Comparison of ENCODE assay signal across 8 cellular contexts in genomic region chr2:230658877-230659652, GRCh38. TPM values are rescaled to one million over a fixed set of nuclear protein-coding genes. Genes with fewer than 3 reads are reported as not detected.
A peak's percentile ranks its signal among the peaks of the same experiment; 100 is the strongest.
DNase-seq lines count a peak whose midpoint lies in the region; ATAC-seq, FAIRE-seq and TF ChIP-seq lines count a peak whose summit lies in the region.

No MANE protein-coding gene starts in this region.

- ATAC-seq in GM19023 (IDR thresholded peaks at IDR 0.05; ENCODE audit: unreplicated experiment), result peak; percentile 45
- peak; percentile 51 for ATAC-seq in HG03095 (IDR thresholded peaks at IDR 0.05; ENCODE audit: unreplicated experiment)
- no peak for ATAC-seq in HepG2

- H3K4me1 ChIP-seq in HepG2 (ENCODE audit: insufficient read depth, low read length), result peaks cover 12% of the 10 kb centered on the region

- peak overlapping the region; percentile 99 for H3K27ac Mint-ChIP-seq in activated CD4-positive, alpha-beta memory T cell treated with anti-CD3 and anti-CD28 coated beads, Interleukin-2, amount 10 ng/mL, durations not matched to agents 7 days and 5 days

- no peaks in the 10 kb centered on the region for H3K9me3 Mint-ChIP-seq in activated CD4-positive, alpha-beta memory T cell treated with anti-CD3 and anti-CD28 coated beads, Interleukin-2, amount 10 ng/mL, durations not matched to agents 7 days and 5 days

- H3K36me3 Mint-ChIP-seq in activated CD4-positive, alpha-beta memory T cell treated with anti-CD3 and anti-CD28 coated beads, Interleukin-2, amount 10 ng/mL, durations not matched to agents 7 days and 5 days (ENCODE audit: low read depth), result peaks cover 43% of the 10 kb centered on the region

- H3K27ac ChIP-seq in skin epidermis (peak overlapping the region in 16 of 21 experiments; percentile 37 to 87 (median 71)), HepG2 (ENCODE audit: extremely low read length, insufficient read depth, low read length) (no peak overlapping the region)

- TF ChIP-seq RAD21 in HepG2 (CRISPR knock-in tag; IDR thresholded peaks at IDR 0.05), result no peak

- no peaks in the 10 kb centered on the region for H3K9me3 ChIP-seq in HepG2 (ENCODE audit: low read length)

- FAIRE-seq in HepG2 (lab: Jason Lieb, UNC), result no peak

- no peak for TF ChIP-seq POLR2A in HepG2 (IDR thresholded peaks at IDR 0.05; ENCODE audit: insufficient read depth in 1 of 2, low read depth in 2 of 2, low read length in 2 of 2)

- no peak for TF ChIP-seq CTCF in HepG2 (CRISPR knock-in tag; IDR thresholded peaks at IDR 0.05)

- peak; percentile 85 for DNase-seq in activated CD4-positive, alpha-beta memory T cell treated with anti-CD3 and anti-CD28 coated beads, Interleukin-2, amount 10 ng/mL, durations not matched to agents 7 days and 5 days
- DNase-seq in epidermal melanocyte (ENCODE audit: insufficient read length, low spot score) (no peak), NCI-H446 treated with DMSO at 0.1 percent for 48 hours (lab: John Stamatoyannopoulos, UW) (no peak), HepG2 (ENCODE audit: low spot score) (no peak), A172 (ENCODE audit: low spot score) (no peak)

- TF ChIP-seq EP300 in HepG2 (IDR thresholded peaks at IDR 0.05; ENCODE audit: low read depth in 2 of 2, low read length in 2 of 2) (no peak), HepG2 (CRISPR knock-in tag; IDR thresholded peaks at IDR 0.05; ENCODE audit: borderline replicate concordance) (no peak)

- H3K9ac ChIP-seq in HepG2 (ENCODE audit: insufficient read depth, low read depth, low read length), result no peak overlapping the region

- BruUV-seq in HepG2 (replicated peaks; lab: Mats Ljungman, UMichigan), result no TSS peak

- H3K4me2 ChIP-seq in HepG2 (ENCODE audit: low read depth, low read length), result no peak overlapping the region

- no peaks in the 10 kb centered on the region for H3K36me3 ChIP-seq in HepG2 (replicated peaks in 1 of 2; ENCODE audit: control insufficient read depth in 1 of 2, insufficient read depth in 2 of 2, low read length in 2 of 2)

- H3K27me3 ChIP-seq in HepG2 (ENCODE audit: control insufficient read depth in 1 of 2, insufficient read depth in 2 of 2, low read length in 2 of 2), result peaks cover 1 to 27% of the 10 kb centered on the region in 2 experiments; a peak in 3 of 5 replicates

- in situ Hi-C loops in HepG2 (cut with HindIII; ENCODE audit: extremely low pct_ligation_motif_present, low pct_unique_long_range_greater_than_20kb), result no loop called here

- 61% methylated on average over 11 of the region's 11 CpGs for WGBS in HepG2 (ENCODE audit: low lambda C conversion rate)

- H3K27me3 Mint-ChIP-seq in activated CD4-positive, alpha-beta memory T cell treated with anti-CD3 and anti-CD28 coated beads, Interleukin-2, amount 10 ng/mL, durations not matched to agents 7 days and 5 days, result no peaks in the 10 kb centered on the region

- POLR2A ChIA-PET in activated CD4-positive, alpha-beta memory T cell treated with anti-CD3 and anti-CD28 coated beads, Interleukin-2, amount 10 ng/mL, durations not matched to agents 7 days and 5 days (lab: Charles Lee), result interaction anchor here (0.6 to 6.7 kb wide), 30 partner anchors 10 to 442 kb away, joined by 3 to 146 read pairs (median 4); partner anchors contain the start of genes CAB39, SP100, SP140 and SP140L
- POLR2A ChIA-PET in HepG2 (lab: Yijun Ruan, JAX), result interaction anchor here (0.6 kb wide), 1 partner anchor 77 kb away, joined by 3 read pairs; no protein-coding TSS in a partner anchor

- CTCF ChIA-PET in activated CD4-positive, alpha-beta memory T cell treated with anti-CD3 and anti-CD28 coated beads, Interleukin-2, amount 10 ng/mL, durations not matched to agents 7 days and 5 days (lab: Charles Lee), result interaction anchor here (0.6 to 5.0 kb wide), 10 partner anchors 11 to 140 kb away, joined by 3 to 44 read pairs (median 11); partner anchors contain the start of gene CAB39
- CTCF ChIA-PET in HepG2 (lab: Yijun Ruan, JAX; ENCODE audit: low intra/inter-chr PET ratio, low total read pairs), result no interaction called here

- H4K20me1 ChIP-seq in HepG2 (ENCODE audit: insufficient read depth, low read length), result no peaks in the 10 kb centered on the region

- peaks cover 94% of the 10 kb centered on the region for H3K4me1 Mint-ChIP-seq in activated CD4-positive, alpha-beta memory T cell treated with anti-CD3 and anti-CD28 coated beads, Interleukin-2, amount 10 ng/mL, durations not matched to agents 7 days and 5 days

- peak overlapping the region; percentile 85 for H3K4me3 Mint-ChIP-seq in activated CD4-positive, alpha-beta memory T cell treated with anti-CD3 and anti-CD28 coated beads, Interleukin-2, amount 10 ng/mL, durations not matched to agents 7 days and 5 days

- H3K4me3 ChIP-seq in skin epidermis (no peak overlapping the region), HepG2 (replicated peaks in 1 of 3; ENCODE audit: insufficient read depth in 1 of 3, low read depth in 2 of 3, low read length in 3 of 3) (no peak overlapping the region)

- no peak overlapping the region for H2AFZ ChIP-seq in HepG2 (ENCODE audit: low read length)

- no peaks in the 10 kb centered on the region for H3K79me2 ChIP-seq in HepG2 (ENCODE audit: insufficient read depth, low read length)

- intact Hi-C loops in HepG2 (cut with micrococcal nuclease; ENCODE audit: unreplicated experiment), result no loop called here

TF ChIP-seq in HepG2, 621 proteins besides CTCF, POLR2A, EP300 and RAD21:
- TF ChIP-seq NAIF1 (CRISPR knock-in tag; IDR thresholded peaks at IDR 0.05; ENCODE audit: borderline replicate concordance) (no peak), IKZF4 (CRISPR knock-in tag; IDR thresholded peaks at IDR 0.05; ENCODE audit: borderline replicate concordance, low read depth, not compliant biosample characterization) (no peak), EHMT2 (IDR thresholded peaks at IDR 0.05; ENCODE audit: borderline replicate concordance, low read depth, low read length) (no peak), ZNF891 (CRISPR knock-in tag; IDR thresholded peaks at IDR 0.05) (no peak), MED1 (CRISPR knock-in tag; IDR thresholded peaks at IDR 0.05) (no peak), GATA4 (IDR thresholded peaks at IDR 0.05; ENCODE audit: borderline replicate concordance, low read depth) (no peak), ZNF598 (CRISPR knock-in tag; IDR thresholded peaks at IDR 0.05; ENCODE audit: borderline replicate concordance) (no peak), SPEN (CRISPR knock-in tag; IDR thresholded peaks at IDR 0.05; ENCODE audit: low read depth) (no peak), ZNF124 (CRISPR knock-in tag; IDR thresholded peaks at IDR 0.05) (no peak), BHLHE40 (IDR thresholded peaks at IDR 0.05; ENCODE audit: low read length) (no peak)

RNA-seq across cellular contexts. Expression of gene CAB39, which starts 53.6 kb away (rescaled TPM):
- 100 to 1,000 TPM; 156 to 161 TPM for total RNA-seq in activated CD4-positive, alpha-beta memory T cell treated with anti-CD3 and anti-CD28 coated beads, Interleukin-2, amount 10 ng/mL, durations not matched to agents 7 days and 5 days
- 45.3 and 59.5 TPM in 2 replicates for total RNA-seq in HepG2 (2016; rRNA removed; fragmentation: Illumina TruSeq; extraction: Trizol)
- 9.2 and 9.7 TPM in 2 replicates for total RNA-seq in HepG2 (2016; cell fraction: cytosol; rRNA removed; fragmentation: Illumina TruSeq; extraction: Trizol; ENCODE audit: low read depth)
- 46.6 and 55.2 TPM in 2 replicates for total RNA-seq in HepG2 (2016; cell fraction: insoluble cytoplasmic fraction; rRNA removed; fragmentation: Illumina TruSeq; extraction: Trizol)
- total RNA-seq in HepG2 (2016; cell fraction: membrane; rRNA removed; fragmentation: Illumina TruSeq; extraction: Trizol), result 21.6 and 23.9 TPM in 2 replicates
- 33.9 and 39.0 TPM in 2 replicates for total RNA-seq in HepG2 (2016; cell fraction: nucleus; rRNA removed; fragmentation: Illumina TruSeq; extraction: Trizol)
- 18.8 and 19.3 TPM in 2 replicates for polyA plus RNA-seq in HepG2 (2011; rRNA removed)
- 8.2 and 15.0 TPM in 2 replicates for polyA plus RNA-seq in HepG2 (2011; cell fraction: cytosol; rRNA removed)
- polyA plus RNA-seq in HepG2 (2011; cell fraction: nucleus; rRNA removed), result 10.7 and 15.8 TPM in 2 replicates
- 26.1 and 26.8 TPM in 2 replicates for polyA plus RNA-seq in HepG2 (2012)
- 2.2 and 2.5 TPM in 2 replicates for polyA plus RNA-seq in HepG2 (2016; cell fraction: cytosol; fragmentation: Illumina TruSeq; extraction: Trizol; ENCODE audit: low read depth)
- 44.1 and 46.7 TPM in 2 replicates for polyA plus RNA-seq in HepG2 (2016; cell fraction: insoluble cytoplasmic fraction; fragmentation: Illumina TruSeq; extraction: Trizol; ENCODE audit: low read depth)
- polyA plus RNA-seq in HepG2 (2016; cell fraction: membrane; fragmentation: Illumina TruSeq; extraction: Trizol; ENCODE audit: low read depth), result 10.7 and 11.2 TPM in 2 replicates
- polyA plus RNA-seq in HepG2 (2016; cell fraction: nucleus; fragmentation: Illumina TruSeq; extraction: Trizol; ENCODE audit: insufficient read depth, low read depth), result 30.1 and 35.6 TPM in 2 replicates
- 20.0 and 27.9 TPM in 2 replicates for polyA minus RNA-seq in HepG2 (2011; rRNA and poly(A)+ RNA removed; ENCODE audit: low replicate concordance)
- polyA minus RNA-seq in HepG2 (2011; cell fraction: cytosol; rRNA and poly(A)+ RNA removed), result 24.9 and 29.5 TPM in 2 replicates
- polyA minus RNA-seq in HepG2 (2011; cell fraction: nucleus; rRNA and poly(A)+ RNA removed), result 29.0 and 50.4 TPM in 2 replicates
- total RNA-seq in A172 (2014; rRNA removed; shearing (Covaris generic)), result 49.8 and 51.9 TPM in 2 replicates
